1 cellular context compared by ENCODE assay signal in the genomic region with DNA sequence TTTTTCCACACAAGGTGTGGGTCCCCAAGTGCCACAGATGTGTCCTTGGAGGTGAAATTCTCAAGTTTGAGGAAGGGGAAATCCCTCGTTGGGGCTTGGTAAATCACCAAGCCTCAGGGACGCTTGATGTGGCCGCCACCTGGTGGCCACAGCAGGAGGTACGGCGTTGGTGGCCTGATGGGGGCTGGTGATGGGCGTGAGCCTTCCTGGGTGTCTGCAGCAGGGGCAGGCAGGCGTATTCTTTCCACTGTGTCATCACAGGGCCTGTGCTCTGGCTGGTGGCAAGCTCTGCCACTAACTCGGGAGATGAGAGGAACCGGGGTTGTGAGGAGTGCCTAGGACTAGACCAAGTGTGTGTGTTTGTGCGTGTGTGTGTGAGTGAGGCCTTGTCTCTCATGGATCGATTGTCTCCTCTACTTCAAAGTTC.
TF ChIP-seq lines count a peak whose summit lies in the region.

No MANE protein-coding gene starts in this region.

TF ChIP-seq in GM23338, 12 proteins besides CTCF, POLR2A, EP300 and RAD21 (continued from another document):
- TF ChIP-seq CREB1 (CRISPR knock-in tag; IDR thresholded peaks at IDR 0.05; ENCODE audit: low read depth), result no peak
- TF ChIP-seq POLR2AphosphoS5 (IDR thresholded peaks at IDR 0.05; ENCODE audit: low read depth), result no peak
- TF ChIP-seq, protein P1, sequence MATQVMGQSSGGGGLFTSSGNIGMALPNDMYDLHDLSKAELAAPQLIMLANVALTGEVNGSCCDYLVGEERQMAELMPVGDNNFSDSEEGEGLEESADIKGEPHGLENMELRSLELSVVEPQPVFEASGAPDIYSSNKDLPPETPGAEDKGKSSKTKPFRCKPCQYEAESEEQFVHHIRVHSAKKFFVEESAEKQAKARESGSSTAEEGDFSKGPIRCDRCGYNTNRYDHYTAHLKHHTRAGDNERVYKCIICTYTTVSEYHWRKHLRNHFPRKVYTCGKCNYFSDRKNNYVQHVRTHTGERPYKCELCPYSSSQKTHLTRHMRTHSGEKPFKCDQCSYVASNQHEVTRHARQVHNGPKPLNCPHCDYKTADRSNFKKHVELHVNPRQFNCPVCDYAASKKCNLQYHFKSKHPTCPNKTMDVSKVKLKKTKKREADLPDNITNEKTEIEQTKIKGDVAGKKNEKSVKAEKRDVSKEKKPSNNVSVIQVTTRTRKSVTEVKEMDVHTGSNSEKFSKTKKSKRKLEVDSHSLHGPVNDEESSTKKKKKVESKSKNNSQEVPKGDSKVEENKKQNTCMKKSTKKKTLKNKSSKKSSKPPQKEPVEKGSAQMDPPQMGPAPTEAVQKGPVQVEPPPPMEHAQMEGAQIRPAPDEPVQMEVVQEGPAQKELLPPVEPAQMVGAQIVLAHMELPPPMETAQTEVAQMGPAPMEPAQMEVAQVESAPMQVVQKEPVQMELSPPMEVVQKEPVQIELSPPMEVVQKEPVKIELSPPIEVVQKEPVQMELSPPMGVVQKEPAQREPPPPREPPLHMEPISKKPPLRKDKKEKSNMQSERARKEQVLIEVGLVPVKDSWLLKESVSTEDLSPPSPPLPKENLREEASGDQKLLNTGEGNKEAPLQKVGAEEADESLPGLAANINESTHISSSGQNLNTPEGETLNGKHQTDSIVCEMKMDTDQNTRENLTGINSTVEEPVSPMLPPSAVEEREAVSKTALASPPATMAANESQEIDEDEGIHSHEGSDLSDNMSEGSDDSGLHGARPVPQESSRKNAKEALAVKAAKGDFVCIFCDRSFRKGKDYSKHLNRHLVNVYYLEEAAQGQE (IDR thresholded peaks at IDR 0.05; ENCODE audit: unreplicated experiment), result no peak
- no peak for TF ChIP-seq STAT1 (IDR thresholded peaks at IDR 0.05; ENCODE audit: unreplicated experiment)
